ENCODE assay signal across 13 cellular contexts in genomic region chr1:30923597-30923996, GRCh38. TPM values are rescaled to one million over a fixed set of nuclear protein-coding genes. Genes with fewer than 3 reads are reported as not detected.
DNase-seq lines count a peak whose midpoint lies in the region; ATAC-seq, FAIRE-seq and TF ChIP-seq lines count a peak whose summit lies in the region.
"Had no signal": no experiment of that assay in that cellular context is flagged by ENCODE, and none has a peak within 500 bp of the region (broad histone marks: within the 10 kb centered on the region; RNA-seq: fewer than 3 reads in every experiment).

No MANE protein-coding gene starts in this region.

- peaks cover 23% of the 10 kb centered on the region for H3K4me1 Mint-ChIP-seq in astrocyte (ENCODE audit: low read depth, unreplicated experiment)

- no peak overlapping the region for H3K27ac ChIP-seq in astrocyte (ENCODE audit: low read depth, low read length)

- CTCF ChIA-PET in GM10248 (lab: Yijun Ruan, JAX): interaction anchor here (1.0 to 18.3 kb wide), 4 partner anchors 11 to 205 kb away, joined by 4 to 245 read pairs (median 21); no protein-coding TSS in a partner anchor

- no peak overlapping the region for H3K27ac Mint-ChIP-seq in astrocyte (ENCODE audit: unreplicated experiment)

- no peak overlapping the region for H3K4me2 ChIP-seq in astrocyte (ENCODE audit: low read length)

- H3K4me3 ChIP-seq in AG10803 (ENCODE audit: low read length) (no peak overlapping the region), astrocyte (ENCODE audit: insufficient read depth, low read depth, low read length) (no peak overlapping the region)

- DNase-seq in AG10803 (ENCODE audit: low read depth): peak; percentile 34
- DNase-seq in HT1080 (ENCODE audit: low read depth): peak; percentile 63
- peak; percentile 56 for DNase-seq in astrocyte (ENCODE audit: low read depth)
- DNase-seq in glomerular visceral epithelial cell (ENCODE audit: extremely low spot score): peak; percentile 54
- DNase-seq in GM10248 (ENCODE audit: extremely low spot score): no peak
- no peak for DNase-seq in ACHN
- DNase-seq in activated CD8-positive, alpha-beta memory T cell treated with anti-CD3 and anti-CD28 coated beads, Interleukin-2, amount 50 U/mL, for 48 hours: no peak
- DNase-seq: DMS53, GDM1, GOT3, NCI-H2107 had no signal

- no peak overlapping the region for H3K4me3 Mint-ChIP-seq in astrocyte (ENCODE audit: unreplicated experiment)

- H2AFZ ChIP-seq in astrocyte (ENCODE audit: low read depth, low read length): no peak overlapping the region

- POLR2A ChIA-PET in GM10248 (lab: Yijun Ruan, JAX): no interaction called here

- peaks cover 12% of the 10 kb centered on the region for H3K4me1 ChIP-seq in astrocyte (ENCODE audit: insufficient read depth, low read length)

- H3K9me3 ChIP-seq in astrocyte (ENCODE audit: insufficient read depth, low read depth, low read length): no peaks in the 10 kb centered on the region

- H3K79me2 ChIP-seq in astrocyte (ENCODE audit: insufficient read depth, low read length): no peaks in the 10 kb centered on the region

- in situ Hi-C loops in ACHN (cut with HindIII; ENCODE audit: low pct_ligation_motif_present, low pct_unique_long_range_greater_than_20kb, low sequenced_read_pairs): loop anchor here (25.0 kb wide), 1 partner anchor 111 kb away; no protein-coding TSS in a partner anchor

- FAIRE-seq in astrocyte (lab: Jason Lieb, UNC): no peak
- FAIRE-seq: A204.1 had no signal

- H3K27me3 Mint-ChIP-seq in astrocyte (ENCODE audit: low read depth, unreplicated experiment): no peaks in the 10 kb centered on the region

- H3K9me3 Mint-ChIP-seq in astrocyte (ENCODE audit: unreplicated experiment): no peaks in the 10 kb centered on the region

- peaks cover 3% of the 10 kb centered on the region for H4K20me1 ChIP-seq in astrocyte (ENCODE audit: insufficient read depth, low read length)

- H3K27me3 ChIP-seq in astrocyte (ENCODE audit: insufficient read depth, low read length): no peaks in the 10 kb centered on the region

- no peak overlapping the region for H3K9ac ChIP-seq in astrocyte (ENCODE audit: low read length)

- H3K36me3 Mint-ChIP-seq in astrocyte (ENCODE audit: low read depth, unreplicated experiment): no peaks in the 10 kb centered on the region

- TF ChIP-seq CTCF in AG10803 (conservative IDR thresholded peaks at IDR 0.05; ENCODE audit: low read length) (no peak), astrocyte (IDR thresholded peaks at IDR 0.05; ENCODE audit: insufficient read depth, low read depth, low read length) (no peak), GM10248 (IDR thresholded peaks at IDR 0.05; ENCODE audit: control extremely low read depth, extremely low read depth, low read depth, missing control alignments) (no peak)

- ATAC-seq in HG02642 (IDR thresholded peaks at IDR 0.05; ENCODE audit: poor library complexity, unreplicated experiment): no peak

- H3K36me3 ChIP-seq in astrocyte (ENCODE audit: insufficient read depth, low read length): no peaks in the 10 kb centered on the region

RNA-seq across cellular contexts. Expression of gene SDC3, which starts 15.0 kb away (rescaled TPM):
- total RNA-seq in HT1080 (2014; rRNA removed; shearing (Covaris generic)): 13.1 and 23.8 TPM in 2 replicates
- 23.5 and 26.4 TPM in 2 replicates for polyA plus RNA-seq in HT1080 (2015; cell fraction: cytosol; rRNA removed)
- polyA plus RNA-seq in HT1080 (2015; cell fraction: nucleus; rRNA removed): 27.1 and 29.4 TPM in 2 replicates
- total RNA-seq in astrocyte: 113 and 135 TPM in 2 replicates

Comparison
In these comparisons a context has a peak if more than half of its experiments do, and no peak if none do; other contexts are left out.
1. DNase-seq: peak in AG10803 (single experiment), HT1080 (single experiment), astrocyte (single experiment) and glomerular visceral epithelial cell (single experiment); none in GM10248 (single experiment), ACHN (single experiment) and activated CD8-positive, alpha-beta memory T cell treated with anti-CD3 and anti-CD28 coated beads, Interleukin-2, amount 50 U/mL, for 48 hours (single experiment).